21 cellular contexts compared by ENCODE assay signal in genomic region chr14:58605465-58605864, GRCh38. TPM values are rescaled to one million over a fixed set of nuclear protein-coding genes. Genes with fewer than 3 reads are reported as not detected.
"Had no signal": no experiment of that assay in that cellular context is flagged by ENCODE, and none has a peak within 500 bp of the region (broad histone marks: within the 10 kb centered on the region; RNA-seq: fewer than 3 reads in every experiment).

No MANE protein-coding gene starts in this region.

- DNase-seq: KBM-7, MV-4-11, NCI-H1048, NCI-H1105, NCI-H1436, NCI-H187, NCI-H2029, NCI-H2081 treated with DMSO at 0.1 percent for 48 hours, NCI-H2227 treated with DMSO at 0.1 percent for 48 hours, NCI-H524, NCI-H774, PC-3, SHP77, SK-N-SH, SW 1271, T-cell had no signal

- H3K9me3 ChIP-seq: SK-N-SH had no signal

- ATAC-seq: Panc1, PC-3, T-cell had no signal

- H3K27ac ChIP-seq: RWPE1 had no signal

RNA-seq across cellular contexts. Expression of gene DACT1, which starts 32.3 kb away (rescaled TPM):
- total RNA-seq: HT-29, MCF 10A, OCI-LY7 had no signal
